ENCODE assay signal across 10 cellular contexts in the genomic region with DNA sequence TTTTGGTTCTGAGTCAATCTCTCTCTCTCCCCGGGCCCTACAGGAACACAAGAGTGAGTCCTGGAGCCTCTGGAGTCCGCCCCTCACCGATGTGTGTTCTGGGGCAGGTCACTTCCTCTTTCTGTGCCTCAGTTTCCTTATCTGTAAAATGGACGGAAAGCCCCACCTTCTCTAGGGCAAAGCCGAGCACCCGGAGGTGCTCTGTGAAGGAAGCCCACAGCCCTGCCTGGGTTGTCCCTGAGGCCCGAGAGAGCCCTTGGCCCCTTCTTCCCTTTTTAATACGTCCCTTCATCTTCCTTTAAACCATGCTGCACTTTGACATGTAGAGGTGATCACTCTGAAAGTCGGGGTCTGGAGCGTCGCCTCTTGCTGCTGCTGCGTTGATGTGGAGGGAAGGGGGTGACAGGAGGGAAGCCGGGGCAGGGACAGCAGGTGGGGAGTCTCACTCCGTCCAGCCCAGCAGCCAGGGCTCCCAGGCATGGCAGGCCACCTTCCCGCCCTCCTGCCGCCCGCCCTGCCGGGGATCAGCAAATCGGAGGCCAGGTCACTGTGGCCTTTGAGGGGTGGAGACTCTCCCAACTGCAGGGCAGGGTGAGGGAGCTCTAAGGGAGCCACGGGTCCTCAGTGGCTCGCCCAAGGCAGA.
A peak's percentile ranks its signal among the peaks of the same experiment; 100 is the strongest.
DNase-seq lines count a peak whose midpoint lies in the region; ATAC-seq lines count a peak whose summit lies in the region.
"Had no signal": no experiment of that assay in that cellular context is flagged by ENCODE, and none has a peak within 500 bp of the region (broad histone marks: within the 10 kb centered on the region; RNA-seq: fewer than 3 reads in every experiment).

No MANE protein-coding gene starts in this region.

- H2BK12ac ChIP-seq in neuronal stem cell (ENCODE audit: low read length): no peak overlapping the region

- no peak overlapping the region for H3K4me2 ChIP-seq in neuronal stem cell (ENCODE audit: insufficient read depth, low read length, poor library complexity, severe bottlenecking)

- H3K4me1 ChIP-seq in CD4-positive, CD25-positive, alpha-beta regulatory T cell (ENCODE audit: control insufficient read depth, insufficient read depth, low read length, poor library complexity, severe bottlenecking): peaks cover 43% of the 10 kb centered on the region
- peaks cover 3 to 10% of the 10 kb centered on the region in 2 donors for H3K4me1 ChIP-seq in neuronal stem cell (ENCODE audit: control insufficient read depth in 2 of 2, insufficient read depth in 1 of 2, low read depth in 1 of 2, low read length in 2 of 2)

- no peak for ATAC-seq in CD4-positive, CD25-positive, alpha-beta regulatory T cell (ENCODE audit: low read depth in 2 of 2)
- ATAC-seq in GM18502 (IDR thresholded peaks at IDR 0.05; ENCODE audit: poor library complexity, unreplicated experiment): no peak
- ATAC-seq in GM18867 (IDR thresholded peaks at IDR 0.05; ENCODE audit: unreplicated experiment): no peak

- H3K27ac Mint-ChIP-seq in CD4-positive, CD25-positive, alpha-beta regulatory T cell: peak overlapping the region in 2 of 3 donors; percentile 65 to 68
- H3K27ac Mint-ChIP-seq in activated T-helper 2 cell treated with anti-CD3 and anti-CD28 coated beads, Interferon-gamma antibody, Interleukin-2, Interleukin-4, amounts not matched to agents 10 μg/mL and 5 μg/mL and 100 μg/mL, durations not matched to agents 14 hours and 24 hours and 36 hours: peak overlapping the region; percentile 99

- in situ Hi-C loops in KBM-7 (cut with MboI; ENCODE audit: low pct_unique_long_range_greater_than_20kb, low sequenced_read_pairs): loop anchor here (25.0 kb wide), 1 partner anchor 1108 kb away; no protein-coding TSS in a partner anchor

- no peak overlapping the region for H2BK120ac ChIP-seq in neuronal stem cell (ENCODE audit: low read depth, low read length)

- H3K27me3 Mint-ChIP-seq in CD4-positive, CD25-positive, alpha-beta regulatory T cell: no peaks in the 10 kb centered on the region
- no peaks in the 10 kb centered on the region for H3K27me3 Mint-ChIP-seq in activated T-helper 2 cell treated with anti-CD3 and anti-CD28 coated beads, Interferon-gamma antibody, Interleukin-2, Interleukin-4, amounts not matched to agents 10 μg/mL and 5 μg/mL and 100 μg/mL, durations not matched to agents 14 hours and 24 hours and 36 hours (ENCODE audit: low read depth)
- H3K27me3 Mint-ChIP-seq: T-cell had no signal

- H3K79me1 ChIP-seq in neuronal stem cell (ENCODE audit: low read depth, low read length): no peaks in the 10 kb centered on the region

- no peaks in the 10 kb centered on the region for H3K36me3 Mint-ChIP-seq in CD4-positive, CD25-positive, alpha-beta regulatory T cell
- H3K36me3 Mint-ChIP-seq in activated T-helper 2 cell treated with anti-CD3 and anti-CD28 coated beads, Interferon-gamma antibody, Interleukin-2, Interleukin-4, amounts not matched to agents 10 μg/mL and 5 μg/mL and 100 μg/mL, durations not matched to agents 14 hours and 24 hours and 36 hours (ENCODE audit: low read depth): no peaks in the 10 kb centered on the region
- H3K36me3 Mint-ChIP-seq: T-cell had no signal

- H3K4me1 Mint-ChIP-seq in CD4-positive, CD25-positive, alpha-beta regulatory T cell: peaks cover 2 to 56% (median 30%) of the 10 kb centered on the region in 4 donors
- peaks cover 72% of the 10 kb centered on the region for H3K4me1 Mint-ChIP-seq in activated T-helper 2 cell treated with anti-CD3 and anti-CD28 coated beads, Interferon-gamma antibody, Interleukin-2, Interleukin-4, amounts not matched to agents 10 μg/mL and 5 μg/mL and 100 μg/mL, durations not matched to agents 14 hours and 24 hours and 36 hours (ENCODE audit: low read depth)

- no peaks in the 10 kb centered on the region for H3K9me3 Mint-ChIP-seq in CD4-positive, CD25-positive, alpha-beta regulatory T cell
- no peaks in the 10 kb centered on the region for H3K9me3 Mint-ChIP-seq in activated T-helper 2 cell treated with anti-CD3 and anti-CD28 coated beads, Interferon-gamma antibody, Interleukin-2, Interleukin-4, amounts not matched to agents 10 μg/mL and 5 μg/mL and 100 μg/mL, durations not matched to agents 14 hours and 24 hours and 36 hours
- H3K9me3 Mint-ChIP-seq: T-cell had no signal

- no peaks in the 10 kb centered on the region for H3K27me3 ChIP-seq in CD4-positive, CD25-positive, alpha-beta regulatory T cell (ENCODE audit: control insufficient read depth, insufficient read depth, low read length)
- H3K27me3 ChIP-seq in neuronal stem cell (ENCODE audit: control insufficient read depth in 3 of 3, insufficient read depth in 3 of 3, low read depth in 1 of 3, low read length in 3 of 3): no peaks in the 10 kb centered on the region

- peak overlapping the region; percentile 7 for H3K4ac ChIP-seq in neuronal stem cell (ENCODE audit: low read length)

- H2AFZ ChIP-seq in neuronal stem cell (ENCODE audit: low read length): no peak overlapping the region

- H2BK5ac ChIP-seq in neuronal stem cell (ENCODE audit: low read length): peak overlapping the region; percentile 79

- no peak overlapping the region for H4K8ac ChIP-seq in neuronal stem cell (ENCODE audit: low read depth, low read length)

- WGBS in neuronal stem cell (ENCODE audit: extremely low coverage in 2 of 2, insufficient read length in 2 of 2, insufficient replicate concordance in 1 of 2), 2 donors: no CpG with 5 or more reads among the region's 21 CpGs

- H3K9me3 ChIP-seq in CD4-positive, CD25-positive, alpha-beta regulatory T cell (ENCODE audit: control insufficient read depth in 2 of 2, low read length in 2 of 2): no peaks in the 10 kb centered on the region
- H3K9me3 ChIP-seq in neuronal stem cell (replicated peaks in 1 of 2; ENCODE audit: control insufficient read depth in 2 of 2, insufficient read depth in 1 of 2, low read depth in 1 of 2, low read length in 2 of 2): no peaks in the 10 kb centered on the region

- peak overlapping the region in 1 of 4 donors; percentile 62 for H3K4me3 Mint-ChIP-seq in CD4-positive, CD25-positive, alpha-beta regulatory T cell
- no peak overlapping the region for H3K4me3 Mint-ChIP-seq in activated T-helper 2 cell treated with anti-CD3 and anti-CD28 coated beads, Interferon-gamma antibody, Interleukin-2, Interleukin-4, amounts not matched to agents 10 μg/mL and 5 μg/mL and 100 μg/mL, durations not matched to agents 14 hours and 24 hours and 36 hours (ENCODE audit: low read depth)

- H3K23ac ChIP-seq in neuronal stem cell (ENCODE audit: low read depth, low read length, poor library complexity): no peak overlapping the region

- H3K18ac ChIP-seq in neuronal stem cell (ENCODE audit: low read length): peak overlapping the region; percentile 94

- no peaks in the 10 kb centered on the region for H3K36me3 ChIP-seq in CD4-positive, CD25-positive, alpha-beta regulatory T cell (ENCODE audit: control insufficient read depth, insufficient read depth, low read length)
- no peaks in the 10 kb centered on the region for H3K36me3 ChIP-seq in neuronal stem cell (replicated peaks in 1 of 2; ENCODE audit: control insufficient read depth in 2 of 2, insufficient read depth in 2 of 2, low read length in 2 of 2)

- H3K4me3 ChIP-seq in CD4-positive, CD25-positive, alpha-beta regulatory T cell (ENCODE audit: low read depth, low read length): no peak overlapping the region
- H3K4me3 ChIP-seq in neuronal stem cell (ENCODE audit: low read length in 2 of 2): no peak overlapping the region

- DNase-seq in CD4-positive, CD25-positive, alpha-beta regulatory T cell: no peak
- DNase-seq in KBM-7: peak; percentile 12
- DNase-seq in activated T-helper 2 cell treated with anti-CD3 and anti-CD28 coated beads, Interferon-gamma antibody, Interleukin-2, Interleukin-4, amounts not matched to agents 10 μg/mL and 5 μg/mL and 100 μg/mL, durations not matched to agents 14 hours and 24 hours and 36 hours (ENCODE audit: low spot score): no peak
- DNase-seq in neuronal stem cell (ENCODE audit: low spot score): no peak
- DNase-seq in putamen (ENCODE audit: low spot score): no peak
- DNase-seq in pons (ENCODE audit: low spot score): no peak
- DNase-seq: NCI-H774 had no signal

- H3K27ac ChIP-seq in CD4-positive, CD25-positive, alpha-beta regulatory T cell (ENCODE audit: insufficient read depth, low read length, poor library complexity, severe bottlenecking): peak overlapping the region; percentile 72
- no peak overlapping the region for H3K27ac ChIP-seq in neuronal stem cell (replicated peaks; ENCODE audit: low read length)

- peak overlapping the region; percentile 17 for H3K9ac ChIP-seq in neuronal stem cell (ENCODE audit: low read depth, low read length, poor library complexity)

- no peak overlapping the region for H4K91ac ChIP-seq in neuronal stem cell (ENCODE audit: low read depth, low read length, poor library complexity)

- peak overlapping the region; percentile 73 for H2AK5ac ChIP-seq in neuronal stem cell (ENCODE audit: low read depth, low read length)

- intact Hi-C loops in activated T-helper 2 cell treated with anti-CD3 and anti-CD28 coated beads, Interferon-gamma antibody, Interleukin-2, Interleukin-4, amounts not matched to agents 10 μg/mL and 5 μg/mL and 100 μg/mL, durations not matched to agents 14 hours and 24 hours and 36 hours (cut with micrococcal nuclease): loop anchor here (1.0 to 10.0 kb wide), 5 partner anchors 697 to 1341 kb away; no protein-coding TSS in a partner anchor

- H2BK15ac ChIP-seq in neuronal stem cell (ENCODE audit: low read length): peak overlapping the region; percentile 99

- H3K14ac ChIP-seq in neuronal stem cell (ENCODE audit: low read length): no peak overlapping the region
